In the genomic region with DNA sequence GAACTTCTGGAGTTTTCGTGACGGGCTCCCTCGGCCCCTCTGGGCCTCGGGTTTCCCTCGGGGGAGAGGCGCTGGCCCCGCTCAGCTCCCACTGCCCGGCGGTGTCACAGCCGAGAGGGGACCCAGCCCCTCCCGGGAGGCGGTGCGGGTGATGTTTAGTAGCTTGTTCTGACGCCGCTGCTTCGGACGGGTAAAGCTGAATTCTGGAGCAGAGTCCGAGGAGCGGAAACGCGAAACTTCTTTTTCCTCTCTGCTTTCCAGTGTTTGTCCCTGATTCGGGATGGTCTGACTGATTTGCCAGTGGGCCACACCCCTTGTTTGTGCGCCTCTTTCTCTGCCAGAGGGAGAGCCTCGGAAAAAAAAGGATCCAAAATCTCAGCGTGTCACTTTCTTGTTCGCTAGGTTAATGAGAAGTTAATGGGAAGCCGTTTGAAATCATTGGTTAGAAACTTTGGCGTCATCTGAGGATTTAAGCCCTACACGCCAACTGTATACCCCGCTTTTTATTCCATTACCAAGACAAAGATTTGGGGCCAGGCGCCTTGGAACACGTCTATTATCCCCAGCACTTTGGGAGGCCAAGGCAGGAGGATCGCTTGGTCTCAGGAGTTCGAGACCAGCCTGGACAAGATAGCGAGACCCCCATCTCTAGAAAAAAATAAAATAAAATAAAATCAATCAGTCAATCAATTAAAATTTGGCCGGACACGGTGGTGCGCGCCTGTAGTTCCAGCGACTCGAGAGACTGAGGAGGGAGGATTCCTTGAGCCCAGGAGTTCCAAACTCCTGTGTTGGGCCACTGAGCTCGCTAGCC, we compare ENCODE assay signal across 8 cellular contexts. TPM values are rescaled to one million over a fixed set of nuclear protein-coding genes. Genes with fewer than 3 reads are reported as not detected.
A peak's percentile ranks its signal among the peaks of the same experiment; 100 is the strongest.
DNase-seq lines count a peak whose midpoint lies in the region; ATAC-seq, FAIRE-seq and TF ChIP-seq lines count a peak whose summit lies in the region.

No MANE protein-coding gene starts in this region.

- no peak for TF ChIP-seq CTCF in DOHH2 (IDR thresholded peaks at IDR 0.05; ENCODE audit: low read depth, low read length, poor library complexity, severe bottlenecking)
- no peak for TF ChIP-seq CTCF in natural killer cell (IDR thresholded peaks at IDR 0.05)

- H3K4me1 Mint-ChIP-seq in activated T-helper 17 cell treated with anti-CD3 and anti-CD28 coated beads, Interleukin-2, amount 50 U/mL, for 72 hours, result peaks cover 11% of the 10 kb centered on the region
- H3K4me1 Mint-ChIP-seq in natural killer cell, result peaks cover 16 to 24% of the 10 kb centered on the region in 2 donors

- H3K9me3 ChIP-seq in DOHH2 (ENCODE audit: control insufficient read depth, insufficient read depth, low read length) (no peaks in the 10 kb centered on the region), aorta (ENCODE audit: control insufficient read depth, low read length) (no peaks in the 10 kb centered on the region)

- peak overlapping the region; percentile 82 for H3K4me3 Mint-ChIP-seq in activated T-helper 17 cell treated with anti-CD3 and anti-CD28 coated beads, Interleukin-2, amount 50 U/mL, for 72 hours
- peak overlapping the region; percentile 94 for H3K4me3 Mint-ChIP-seq in natural killer cell

- TF ChIP-seq POLR2A in H54 (IDR thresholded peaks at IDR 0.05; ENCODE audit: low read depth, low read length), result 0 out of 2 replicates have a peak, but pooled peaks have one; percentile 26

- H3K27ac Mint-ChIP-seq in activated T-helper 17 cell treated with anti-CD3 and anti-CD28 coated beads, Interleukin-2, amount 50 U/mL, for 72 hours, result peak overlapping the region; percentile 89
- peak overlapping the region; percentile 89 to 95 for H3K27ac Mint-ChIP-seq in natural killer cell

- peak; percentile 20 for ATAC-seq in activated T-helper 17 cell treated with anti-CD3 and anti-CD28 coated beads, Interleukin-2, amount 50 U/mL, for 72 hours (replicated peaks)
- peak; percentile 14 to 24 (median 18) for ATAC-seq in natural killer cell
- peak; percentile 64 for ATAC-seq in aorta (ENCODE audit: low FRiP score)
- no peak for ATAC-seq in GM18873 (IDR thresholded peaks at IDR 0.05; ENCODE audit: low FRiP score, unreplicated experiment)

- H3K4me3 ChIP-seq in DOHH2 (ENCODE audit: low read length), result peak overlapping the region; percentile 84
- peak overlapping the region; percentile 63 to 65 for H3K4me3 ChIP-seq in aorta (ENCODE audit: low read length in 2 of 2)

- no peaks in the 10 kb centered on the region for H3K9me3 Mint-ChIP-seq in activated T-helper 17 cell treated with anti-CD3 and anti-CD28 coated beads, Interleukin-2, amount 50 U/mL, for 72 hours
- H3K9me3 Mint-ChIP-seq in natural killer cell, result no peaks in the 10 kb centered on the region

- peak overlapping the region; percentile 6; the same call in 1 of the 2 replicates for H3K27ac ChIP-seq in DOHH2 (ENCODE audit: low read depth, low read length)
- peak overlapping the region; percentile 73 to 87 for H3K27ac ChIP-seq in aorta (ENCODE audit: low read depth in 1 of 2, low read length in 2 of 2)

- no peaks in the 10 kb centered on the region for H4K20me1 ChIP-seq in DOHH2 (ENCODE audit: control insufficient read depth, insufficient read depth, low read depth, low read length)

- H3K4me2 ChIP-seq in DOHH2 (ENCODE audit: low read length), result peak overlapping the region; percentile 99

- peaks cover 32% of the 10 kb centered on the region for H3K36me3 Mint-ChIP-seq in activated T-helper 17 cell treated with anti-CD3 and anti-CD28 coated beads, Interleukin-2, amount 50 U/mL, for 72 hours (ENCODE audit: low read depth)
- no peaks in the 10 kb centered on the region for H3K36me3 Mint-ChIP-seq in natural killer cell

- H3K79me2 ChIP-seq in DOHH2 (ENCODE audit: control insufficient read depth, low read length), result peaks cover 26% of the 10 kb centered on the region

- FAIRE-seq in H54 (lab: Jason Lieb, UNC), result peak; percentile 27

- H3K36me3 ChIP-seq in DOHH2 (ENCODE audit: control insufficient read depth, low read length) (peaks cover 23% of the 10 kb centered on the region), aorta (ENCODE audit: control insufficient read depth in 1 of 2, insufficient read depth in 2 of 2, low read length in 1 of 2) (no peaks in the 10 kb centered on the region)

- H3K9me2 ChIP-seq in DOHH2 (replicated peaks; ENCODE audit: control insufficient read depth, low read length), result no peaks in the 10 kb centered on the region

- 19% methylated on average over 42 of the region's 42 CpGs for WGBS in aorta, 2 donors

- peaks cover 16% of the 10 kb centered on the region for H3K4me1 ChIP-seq in DOHH2 (ENCODE audit: control insufficient read depth, low read length)
- no peaks in the 10 kb centered on the region for H3K4me1 ChIP-seq in aorta (ENCODE audit: control insufficient read depth in 1 of 2, insufficient read depth in 2 of 2, low read length in 2 of 2)

- DNase-seq in H54 (ENCODE audit: insufficient read length, low spot score), result peak; percentile 42
- peak; percentile 62 for DNase-seq in NCI-H146 (lab: John Stamatoyannopoulos, UW)
- DNase-seq in fibroblast of the conjunctiva (ENCODE audit: low read depth), result peak; percentile 58
- no peak for DNase-seq in natural killer cell
- DNase-seq in aorta, result peak; percentile 77 to 88

- H3K27me3 Mint-ChIP-seq in activated T-helper 17 cell treated with anti-CD3 and anti-CD28 coated beads, Interleukin-2, amount 50 U/mL, for 72 hours, result no peaks in the 10 kb centered on the region
- H3K27me3 Mint-ChIP-seq in natural killer cell (ENCODE audit: low read depth in 2 of 2), result no peaks in the 10 kb centered on the region

- H3K27me3 ChIP-seq in DOHH2 (ENCODE audit: control insufficient read depth, low read length), result no peaks in the 10 kb centered on the region
- H3K27me3 ChIP-seq in aorta (ENCODE audit: control insufficient read depth in 1 of 2, insufficient read depth in 2 of 2, low read length in 1 of 2), result no peaks in the 10 kb centered on the region

- peaks cover 12% of the 10 kb centered on the region; the same call in 1 of the 2 replicates for H3F3A ChIP-seq in DOHH2 (ENCODE audit: control insufficient read depth, insufficient read depth)

- intact Hi-C loops in natural killer cell (cut with micrococcal nuclease) (loop anchor here (2.0 kb wide), 2 partner anchors 15 to 201 kb away; a partner anchor contains a TSS), aorta (cut with DNase I) (loop anchor here in 1 of 2 donors (5.0 kb wide), 1 partner anchor 79 kb away; a partner anchor contains a TSS)

RNA-seq across cellular contexts. Expression of a gene that starts 0.8 kb away (rescaled TPM):
- 10 to 100 TPM in 1 of 2 donors, 1 to 10 TPM in 1; 9.3 to 10.2 TPM for total RNA-seq in activated T-helper 17 cell treated with anti-CD3 and anti-CD28 coated beads, Interleukin-2, amount 50 U/mL, for 72 hours
- total RNA-seq in natural killer cell, result 1 to 10 TPM; 5.1 to 8.7 (median 6.2) TPM
- 10 to 100 TPM; 22.4 to 35.0 TPM for total RNA-seq in aorta
- 10 to 100 TPM; 10.5 to 26.6 TPM for polyA plus RNA-seq in aorta

RNA-seq across cellular contexts. Expression of a gene that starts 14.4 kb away (rescaled TPM):
- total RNA-seq in activated T-helper 17 cell treated with anti-CD3 and anti-CD28 coated beads, Interleukin-2, amount 50 U/mL, for 72 hours, result 10 to 100 TPM; 39.4 to 52.3 TPM
- total RNA-seq in natural killer cell (10 to 100 TPM in 1 of 3 donors, 1 to 10 TPM in 2; 9.2 to 13.6 (median 9.4) TPM), aorta (10 to 100 TPM in 1 of 2 donors, 1 to 10 TPM in 1; 7.9 to 12.5 TPM)
- polyA plus RNA-seq in aorta, result 10 to 100 TPM in 1 of 2 donors, 1 to 10 TPM in 1; 5.0 to 11.4 TPM

RNA-seq across cellular contexts. Expression of a gene that starts 14.5 kb away (rescaled TPM):
- 100 to 1,000 TPM in 1 of 2 donors, 10 to 100 TPM in 1; 73.8 to 134 TPM for total RNA-seq in activated T-helper 17 cell treated with anti-CD3 and anti-CD28 coated beads, Interleukin-2, amount 50 U/mL, for 72 hours
- total RNA-seq in natural killer cell (1 to 10 TPM; 1.8 to 3.6 (median 2.6) TPM), aorta (1 to 10 TPM in 1 of 2 donors, under 1 TPM in 1; 0.84 to 1.6 TPM)
- 1 to 10 TPM in 1 of 2 donors, under 1 TPM in 1; 0.20 to 6.1 TPM for polyA plus RNA-seq in aorta

RNA-seq across cellular contexts. Expression of a gene that starts 34.6 kb away (rescaled TPM):
- total RNA-seq in activated T-helper 17 cell treated with anti-CD3 and anti-CD28 coated beads, Interleukin-2, amount 50 U/mL, for 72 hours, result under 1 TPM in 1 of 2 donors, not detected in 1; 0.35 TPM
- not detected for total RNA-seq in natural killer cell
- total RNA-seq in aorta, result not detected
- polyA plus RNA-seq in aorta, result not detected

RNA-seq across cellular contexts. Expression of a gene that starts 56.6 kb away (rescaled TPM):
- total RNA-seq in activated T-helper 17 cell treated with anti-CD3 and anti-CD28 coated beads, Interleukin-2, amount 50 U/mL, for 72 hours, result not detected
- total RNA-seq in natural killer cell (not detected), aorta (1 to 10 TPM; 7.8 to 8.1 TPM)
- 1 to 10 TPM; 1.8 to 7.9 TPM for polyA plus RNA-seq in aorta

Comparison
In these comparisons a context has a peak if more than half of its experiments do, and no peak if none do; other contexts are left out.
1. RNA of a gene that starts 14.5 kb away (total RNA-seq): 73.8 to 134 TPM in activated T-helper 17 cell treated with anti-CD3 and anti-CD28 coated beads, Interleukin-2, amount 50 U/mL, for 72 hours; 1.8 to 3.6 TPM in natural killer cell and 0.84 to 1.6 TPM in aorta; every median in the first group is over 10 times any median in the second.